Comparison of ENCODE assay signal across 8 cellular contexts in the genomic region with DNA sequence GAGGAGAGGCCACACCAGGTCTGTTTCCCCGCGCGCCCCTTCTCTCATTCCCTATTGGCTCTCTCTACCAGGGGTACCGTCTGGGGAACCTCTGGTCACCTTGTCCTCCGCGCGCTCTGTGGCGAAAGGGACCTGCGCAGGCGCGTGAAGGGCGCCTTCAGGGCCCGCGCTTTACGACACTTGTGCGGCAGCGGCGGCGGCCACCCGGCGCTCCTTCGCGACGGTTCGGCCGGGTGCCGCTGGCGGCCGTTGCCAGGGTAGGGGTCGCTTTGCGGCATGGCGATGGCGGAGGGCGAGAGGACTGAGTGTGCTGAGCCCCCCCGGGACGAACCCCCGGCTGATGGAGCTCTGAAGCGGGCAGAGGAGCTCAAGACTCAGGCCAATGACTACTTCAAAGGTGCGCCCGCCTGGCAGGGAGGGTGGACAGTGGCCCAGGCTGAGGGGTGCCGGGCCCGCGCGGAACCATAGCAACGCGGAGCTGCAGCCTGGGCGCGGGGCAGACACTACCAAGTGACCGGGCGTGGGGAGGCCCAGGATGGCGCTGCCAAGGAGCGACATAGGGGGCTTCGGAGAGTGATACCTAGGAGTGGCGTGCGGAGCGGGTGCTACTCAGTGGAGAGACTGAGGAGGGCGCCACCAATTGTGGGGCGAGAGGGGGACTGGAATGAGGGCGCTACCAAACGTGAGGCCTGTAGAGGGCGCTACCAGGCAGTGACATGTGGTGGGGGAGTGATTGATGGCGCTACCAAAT. TPM values are rescaled to one million over a fixed set of nuclear protein-coding genes. Genes with fewer than 3 reads are reported as not detected.
A peak's percentile ranks its signal among the peaks of the same experiment; 100 is the strongest.
DNase-seq lines count a peak whose midpoint lies in the region; ATAC-seq and TF ChIP-seq lines count a peak whose summit lies in the region.

A gene with protein sequence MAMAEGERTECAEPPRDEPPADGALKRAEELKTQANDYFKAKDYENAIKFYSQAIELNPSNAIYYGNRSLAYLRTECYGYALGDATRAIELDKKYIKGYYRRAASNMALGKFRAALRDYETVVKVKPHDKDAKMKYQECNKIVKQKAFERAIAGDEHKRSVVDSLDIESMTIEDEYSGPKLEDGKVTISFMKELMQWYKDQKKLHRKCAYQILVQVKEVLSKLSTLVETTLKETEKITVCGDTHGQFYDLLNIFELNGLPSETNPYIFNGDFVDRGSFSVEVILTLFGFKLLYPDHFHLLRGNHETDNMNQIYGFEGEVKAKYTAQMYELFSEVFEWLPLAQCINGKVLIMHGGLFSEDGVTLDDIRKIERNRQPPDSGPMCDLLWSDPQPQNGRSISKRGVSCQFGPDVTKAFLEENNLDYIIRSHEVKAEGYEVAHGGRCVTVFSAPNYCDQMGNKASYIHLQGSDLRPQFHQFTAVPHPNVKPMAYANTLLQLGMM (plus strand): TSS at position 267 of the 751 bp plus-strand sequence. CDS start 10 bp downstream, at position 277.

- H3K4me3 Mint-ChIP-seq in natural killer cell treated with Interleukin-12 subunit alpha and Interleukin-12 subunit beta and Interleukin-15 and Interleukin-18, amount 100 ng/mL, for 72 hours = peak within 1 kb of the TSS; percentile 96

- H3K4me3 ChIP-seq in DND-41 (ENCODE audit: low read depth in 1 of 2, low read length in 2 of 2) = peak within 1 kb of the TSS; percentile 76 to 77
- H3K4me3 ChIP-seq in GM23248 = peak within 1 kb of the TSS; percentile 98
- peak within 1 kb of the TSS; percentile 96 for H3K4me3 ChIP-seq in fibroblast of pulmonary artery (replicated peaks; ENCODE audit: low read depth, low read length)

- 1% methylated on average over 52 to 62 of the region's 62 CpGs for WGBS in GM23248 (ENCODE audit: low coverage in 1 of 2, low lambda C conversion rate in 2 of 2, missing lambda C conversion rate in 2 of 2), 2 experiments

- H3K4me2 ChIP-seq in DND-41 (ENCODE audit: insufficient read depth, low read length) = peak within 1 kb of the TSS; percentile 91
- H3K4me2 ChIP-seq in GM23248 (ENCODE audit: unreplicated experiment) = peak within 1 kb of the TSS; percentile 88

- in situ Hi-C loops in GM23248 (cut with MboI) = no loop called here

- H4K20me1 ChIP-seq in DND-41 (ENCODE audit: insufficient read depth, low read length) (peaks cover 33% of the 10 kb centered on the region), GM23248 (ENCODE audit: insufficient read depth) (no peaks in the 10 kb centered on the region)

- peaks cover 0 to 3% of the 10 kb centered on the region in 2 donors for H3K27me3 Mint-ChIP-seq in natural killer cell treated with Interleukin-12 subunit alpha and Interleukin-12 subunit beta and Interleukin-15 and Interleukin-18, amount 100 ng/mL, for 72 hours

- H3K36me3 ChIP-seq in DND-41 (ENCODE audit: insufficient read depth, low read length) (peaks cover 7% of the 10 kb centered on the region), GM23248 (ENCODE audit: low read depth) (no peaks in the 10 kb centered on the region)

- peaks cover 49 to 53% of the 10 kb centered on the region in 2 donors for H3K4me1 Mint-ChIP-seq in natural killer cell treated with Interleukin-12 subunit alpha and Interleukin-12 subunit beta and Interleukin-15 and Interleukin-18, amount 100 ng/mL, for 72 hours (ENCODE audit: low read depth in 2 of 2)

- H3K27ac Mint-ChIP-seq in natural killer cell treated with Interleukin-12 subunit alpha and Interleukin-12 subunit beta and Interleukin-15 and Interleukin-18, amount 100 ng/mL, for 72 hours = peak within 1 kb of the TSS; percentile 95 to 98

- H2AFZ ChIP-seq in DND-41 (ENCODE audit: low read depth, low read length) = peak within 1 kb of the TSS; percentile 88
- H2AFZ ChIP-seq in GM23248 = peak within 1 kb of the TSS; percentile 100

- H3K4me1 ChIP-seq in DND-41 (ENCODE audit: insufficient read depth, low read length) (peaks cover 48% of the 10 kb centered on the region), GM23248 (ENCODE audit: insufficient read depth) (peaks cover 25% of the 10 kb centered on the region)

- peak within 1 kb of the TSS; percentile 81 for H3K9ac ChIP-seq in DND-41 (ENCODE audit: low read depth, low read length)
- peak within 1 kb of the TSS; percentile 95 for H3K9ac ChIP-seq in GM23248

- no peaks in the 10 kb centered on the region for H3K9me3 Mint-ChIP-seq in natural killer cell treated with Interleukin-12 subunit alpha and Interleukin-12 subunit beta and Interleukin-15 and Interleukin-18, amount 100 ng/mL, for 72 hours

- DNase-seq in DND-41 (peak; percentile 93), GM23248 (peak; percentile 97), LoVo (ENCODE audit: low spot score) (peak; percentile 95), fibroblast of pulmonary artery (ENCODE audit: low read depth) (peak; percentile 94)
- DNase-seq in activated T-helper 9 cell treated with anti-CD3 and anti-CD28 coated beads, Interleukin-2, amount 50 U/mL, for 16 hours (ENCODE audit: low read depth) = peak; percentile 80
- DNase-seq in natural killer cell treated with Interleukin-12 subunit alpha and Interleukin-12 subunit beta and Interleukin-15 and Interleukin-18, amount 100 ng/mL, for 72 hours (ENCODE audit: low spot score) = peak; percentile 95
- DNase-seq in stimulated activated naive CD8-positive, alpha-beta T cell treated with anti-CD3 and anti-CD28 coated beads, Interleukin-15, Interleukin-2, amounts not matched to agents 100 U/mL and 50 U/mL, for 24 hours = peak; percentile 92

- H3F3A ChIP-seq in GM23248 (ENCODE audit: insufficient read depth) = peaks cover 13% of the 10 kb centered on the region

- no peaks in the 10 kb centered on the region for H3K9me2 ChIP-seq in GM23248 (ENCODE audit: insufficient read depth)

- no peaks in the 10 kb centered on the region for H3K36me3 Mint-ChIP-seq in natural killer cell treated with Interleukin-12 subunit alpha and Interleukin-12 subunit beta and Interleukin-15 and Interleukin-18, amount 100 ng/mL, for 72 hours

- H3K27ac ChIP-seq in DND-41 (ENCODE audit: low read length) (peak within 1 kb of the TSS; percentile 85), GM23248 (peak within 1 kb of the TSS; percentile 53)

- TF ChIP-seq CTCF in DND-41 (IDR thresholded peaks at IDR 0.05; ENCODE audit: borderline replicate concordance, extremely low read depth, low read length, poor library complexity, severe bottlenecking) = peak; percentile 97
- peak; percentile 83 for TF ChIP-seq CTCF in fibroblast of pulmonary artery (IDR thresholded peaks at IDR 0.05; ENCODE audit: low read length, missing control alignments)

- peaks cover 50% of the 10 kb centered on the region for H3K79me2 ChIP-seq in DND-41 (ENCODE audit: insufficient read depth, low read length)
- H3K79me2 ChIP-seq in GM23248 (ENCODE audit: insufficient read depth) = peaks cover 44% of the 10 kb centered on the region

- peak; percentile 80 for ATAC-seq in DND-41 (ENCODE audit: insufficient read depth, low read depth)
- peak; percentile 84 to 90 for ATAC-seq in natural killer cell treated with Interleukin-12 subunit alpha and Interleukin-12 subunit beta and Interleukin-15 and Interleukin-18, amount 100 ng/mL, for 72 hours
- peak; percentile 67 for ATAC-seq in stimulated activated naive CD8-positive, alpha-beta T cell treated with anti-CD3 and anti-CD28 coated beads, Interleukin-15, Interleukin-2, amounts not matched to agents 100 U/mL and 50 U/mL, for 24 hours

- H3K9me3 ChIP-seq in DND-41 (ENCODE audit: insufficient read depth, low read length, severe bottlenecking) (no peaks in the 10 kb centered on the region), GM23248 (ENCODE audit: low read depth) (no peaks in the 10 kb centered on the region)

- H3K27me3 ChIP-seq in DND-41 (ENCODE audit: insufficient read depth, low read length, poor library complexity) = peaks cover 1% of the 10 kb centered on the region
- no peaks in the 10 kb centered on the region for H3K27me3 ChIP-seq in GM23248 (replicated peaks; ENCODE audit: insufficient read depth)

- TF ChIP-seq POLR2A in Raji (IDR thresholded peaks at IDR 0.05; ENCODE audit: insufficient read depth, low read depth, low read length) = peak; percentile 75

RNA-seq across cellular contexts. Expression of the gene that starts here (rescaled TPM):
- 56.4 and 60.8 TPM in 2 replicates for total RNA-seq in GM23248 (2014; rRNA removed; shearing (Covaris generic))
- polyA plus RNA-seq in GM23248 (2016; fragmentation: Nextera tagmentation; extraction: Ambion mirVana) = 47.3 and 48.7 TPM in 2 replicates
- 100 to 1,000 TPM in 1 of 2 donors, 10 to 100 TPM in 1; 87.4 to 153 TPM for total RNA-seq in natural killer cell treated with Interleukin-12 subunit alpha and Interleukin-12 subunit beta and Interleukin-15 and Interleukin-18, amount 100 ng/mL, for 72 hours

Comparison
In these comparisons a context has a peak if more than half of its experiments do, and no peak if none do; other contexts are left out.
1. Peak in every context shown above with its lines: DNase-seq, ATAC-seq, H3K4me3 ChIP-seq and H3K27ac ChIP-seq.